Comparison of ENCODE assay signal across 2 cellular contexts in genomic region chr16:67169011-67169451, GRCh38.
A peak's percentile ranks its signal among the peaks of the same experiment; 100 is the strongest.
TF ChIP-seq lines count a peak whose summit lies in the region.

No MANE protein-coding gene starts in this region.

TF ChIP-seq in HCT116, 20 proteins besides CTCF, POLR2A, EP300 and RAD21 (continued from another document):
- no peak for TF ChIP-seq ELF1 (IDR thresholded peaks at IDR 0.05; ENCODE audit: borderline replicate concordance, low read depth)
- TF ChIP-seq EGR1 (IDR thresholded peaks at IDR 0.05; ENCODE audit: low read depth): no peak
- no peak for TF ChIP-seq EZH2 (IDR thresholded peaks at IDR 0.05)

TF ChIP-seq in WTC11, 78 proteins besides CTCF, POLR2A, EP300 and RAD21 (continued from another document):
- TF ChIP-seq, protein P1, sequence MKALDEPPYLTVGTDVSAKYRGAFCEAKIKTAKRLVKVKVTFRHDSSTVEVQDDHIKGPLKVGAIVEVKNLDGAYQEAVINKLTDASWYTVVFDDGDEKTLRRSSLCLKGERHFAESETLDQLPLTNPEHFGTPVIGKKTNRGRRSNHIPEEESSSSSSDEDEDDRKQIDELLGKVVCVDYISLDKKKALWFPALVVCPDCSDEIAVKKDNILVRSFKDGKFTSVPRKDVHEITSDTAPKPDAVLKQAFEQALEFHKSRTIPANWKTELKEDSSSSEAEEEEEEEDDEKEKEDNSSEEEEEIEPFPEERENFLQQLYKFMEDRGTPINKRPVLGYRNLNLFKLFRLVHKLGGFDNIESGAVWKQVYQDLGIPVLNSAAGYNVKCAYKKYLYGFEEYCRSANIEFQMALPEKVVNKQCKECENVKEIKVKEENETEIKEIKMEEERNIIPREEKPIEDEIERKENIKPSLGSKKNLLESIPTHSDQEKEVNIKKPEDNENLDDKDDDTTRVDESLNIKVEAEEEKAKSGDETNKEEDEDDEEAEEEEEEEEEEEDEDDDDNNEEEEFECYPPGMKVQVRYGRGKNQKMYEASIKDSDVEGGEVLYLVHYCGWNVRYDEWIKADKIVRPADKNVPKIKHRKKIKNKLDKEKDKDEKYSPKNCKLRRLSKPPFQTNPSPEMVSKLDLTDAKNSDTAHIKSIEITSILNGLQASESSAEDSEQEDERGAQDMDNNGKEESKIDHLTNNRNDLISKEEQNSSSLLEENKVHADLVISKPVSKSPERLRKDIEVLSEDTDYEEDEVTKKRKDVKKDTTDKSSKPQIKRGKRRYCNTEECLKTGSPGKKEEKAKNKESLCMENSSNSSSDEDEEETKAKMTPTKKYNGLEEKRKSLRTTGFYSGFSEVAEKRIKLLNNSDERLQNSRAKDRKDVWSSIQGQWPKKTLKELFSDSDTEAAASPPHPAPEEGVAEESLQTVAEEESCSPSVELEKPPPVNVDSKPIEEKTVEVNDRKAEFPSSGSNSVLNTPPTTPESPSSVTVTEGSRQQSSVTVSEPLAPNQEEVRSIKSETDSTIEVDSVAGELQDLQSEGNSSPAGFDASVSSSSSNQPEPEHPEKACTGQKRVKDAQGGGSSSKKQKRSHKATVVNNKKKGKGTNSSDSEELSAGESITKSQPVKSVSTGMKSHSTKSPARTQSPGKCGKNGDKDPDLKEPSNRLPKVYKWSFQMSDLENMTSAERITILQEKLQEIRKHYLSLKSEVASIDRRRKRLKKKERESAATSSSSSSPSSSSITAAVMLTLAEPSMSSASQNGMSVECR (CRISPR knock-in tag; IDR thresholded peaks at IDR 0.05; ENCODE audit: borderline replicate concordance): 0 out of 2 replicates have a peak, but pooled peaks have one; percentile 35
